Comparison of ENCODE assay signal across 2 cellular contexts in the genomic region with DNA sequence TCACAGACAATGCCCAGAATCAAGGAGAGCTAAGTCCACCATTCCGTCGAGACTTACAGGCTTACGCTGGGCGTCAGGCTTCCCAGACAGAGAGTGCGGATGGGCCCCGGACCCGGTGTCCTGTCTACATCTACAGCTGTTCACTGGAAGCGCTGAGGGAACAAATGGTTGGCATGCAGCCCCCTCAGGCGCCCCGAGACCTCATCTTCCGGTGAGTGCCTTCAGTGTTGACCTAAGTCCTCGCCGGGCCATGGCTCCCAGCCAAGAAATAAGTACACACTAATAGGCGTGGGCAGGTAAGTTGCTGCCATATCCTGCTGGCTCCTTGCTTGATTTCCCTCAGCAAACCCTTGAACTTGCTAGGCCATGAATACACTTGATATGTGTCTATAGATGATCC.
TF ChIP-seq lines count a peak whose summit lies in the region.

No MANE protein-coding gene starts in this region.

TF ChIP-seq in IMR-90, 13 proteins besides CTCF, POLR2A, EP300 and RAD21:
- TF ChIP-seq NFE2L2 (IDR thresholded peaks at IDR 0.05; ENCODE audit: low read depth, low read length) (no peak), ELK1 (IDR thresholded peaks at IDR 0.05; ENCODE audit: borderline replicate concordance, low read depth, low read length) (no peak), CHD1 (IDR thresholded peaks at IDR 0.05; ENCODE audit: low read depth, low read length) (no peak), MXI1 (IDR thresholded peaks at IDR 0.05; ENCODE audit: borderline replicate concordance, low read depth, low read length) (no peak), SMC3 (IDR thresholded peaks at IDR 0.05; ENCODE audit: low read depth, low read length) (no peak), RFX5 (IDR thresholded peaks at IDR 0.05; ENCODE audit: low read depth, low read length) (no peak), BHLHE40 (IDR thresholded peaks at IDR 0.05; ENCODE audit: low read depth, low read length) (no peak), MAZ (IDR thresholded peaks at IDR 0.05; ENCODE audit: borderline replicate concordance, low read depth, low read length) (no peak), FOS (IDR thresholded peaks at IDR 0.05; ENCODE audit: low read depth, low read length) (no peak), MAFK (IDR thresholded peaks at IDR 0.05; ENCODE audit: low read depth, low read length) (no peak), RCOR1 (IDR thresholded peaks at IDR 0.05; ENCODE audit: insufficient replicate concordance, low read length) (no peak)
- TF ChIP-seq, protein P1, sequence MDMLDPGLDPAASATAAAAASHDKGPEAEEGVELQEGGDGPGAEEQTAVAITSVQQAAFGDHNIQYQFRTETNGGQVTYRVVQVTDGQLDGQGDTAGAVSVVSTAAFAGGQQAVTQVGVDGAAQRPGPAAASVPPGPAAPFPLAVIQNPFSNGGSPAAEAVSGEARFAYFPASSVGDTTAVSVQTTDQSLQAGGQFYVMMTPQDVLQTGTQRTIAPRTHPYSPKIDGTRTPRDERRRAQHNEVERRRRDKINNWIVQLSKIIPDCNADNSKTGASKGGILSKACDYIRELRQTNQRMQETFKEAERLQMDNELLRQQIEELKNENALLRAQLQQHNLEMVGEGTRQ (IDR thresholded peaks at IDR 0.05; ENCODE audit: low read depth, low read length), result no peak
TF ChIP-seq in IMR-90: peak in this region for 0.

TF ChIP-seq in endothelial cell of umbilical vein, 7 proteins besides CTCF, POLR2A, EP300 and RAD21:
- no peak for TF ChIP-seq GATA2 (IDR thresholded peaks at IDR 0.05; ENCODE audit: insufficient read depth, insufficient read length, low read depth, low read length)
